In the genomic region with DNA sequence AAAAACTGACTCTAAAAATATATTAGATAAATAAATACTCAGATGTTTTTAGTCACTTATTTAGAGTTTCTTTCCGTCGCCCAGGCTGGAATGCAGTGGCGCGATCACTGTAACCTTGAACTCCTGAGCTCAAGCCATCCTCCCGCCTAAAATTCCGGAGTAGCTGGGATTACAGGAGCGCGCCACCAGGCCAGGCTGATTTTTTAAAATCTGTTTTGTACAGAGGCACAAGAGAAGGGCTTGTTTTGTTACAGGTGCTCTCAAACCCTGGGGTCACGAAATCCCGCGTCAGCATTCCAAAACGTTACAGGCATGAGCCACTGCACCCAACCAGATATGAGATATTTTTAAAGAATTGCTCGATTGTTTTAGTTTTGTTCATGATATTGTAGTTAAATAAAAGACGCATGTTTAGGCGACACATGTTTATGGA, we compare ENCODE assay signal across 23 cellular contexts.
"Had no signal": no experiment of that assay in that cellular context is flagged by ENCODE, and none has a peak within 500 bp of the region (broad histone marks: within the 10 kb centered on the region; RNA-seq: fewer than 3 reads in every experiment).

No MANE protein-coding gene starts in this region.

- H3K9me3 ChIP-seq: MG63, SJCRH30 had no signal

- H3K27ac ChIP-seq: SJCRH30 had no signal

- ATAC-seq: Panc1, PC-3, Right ventricle myocardium inferior, SK-N-SH treated with all-trans-retinoic acid at 6 μM for 48 hours had no signal

- H3K4me1 ChIP-seq: SJCRH30 had no signal

- H3K4me3 ChIP-seq: MG63, SJCRH30 had no signal

- DNase-seq: Karpas-422; KG1; MG63; NCI-H1092; NCI-H1105 treated with DMSO at 0.1 percent for 48 hours; NCI-H1417 treated with DMSO at 0.1 percent for 48 hours; NCI-H1694 treated with DMSO at 0.1 percent for 48 hours; NCI-H1930; NCI-H2081; NCI-H2107; NCI-H226; NCI-H446; NCI-H510A; NCI-H524 treated with DMSO at 0.1 percent for 48 hours; NCI-H774; NK-92 treated with Interleukin-12 subunit alpha and Interleukin-12 subunit beta, amount 100 ng/mL, for 24 hours; PC-3; SHP77 treated with DMSO at 0.1 percent for 48 hours; SJCRH30; T-helper 1 cell had no signal

- H3K36me3 ChIP-seq: MG63, SJCRH30 had no signal

- H3K27me3 ChIP-seq: MG63, SJCRH30 had no signal
